1 cellular context compared by ENCODE assay signal in genomic region chr6:79601020-79601609, GRCh38.
TF ChIP-seq lines count a peak whose summit lies in the region.

No MANE protein-coding gene starts in this region.

TF ChIP-seq in HEK293, 187 proteins besides CTCF, POLR2A, EP300 and RAD21 (continued from another document and continues in another):
- TF ChIP-seq ZNF148 (tag by site-specific recombination; IDR thresholded peaks at IDR 0.05; ENCODE audit: borderline replicate concordance): no peak
- TF ChIP-seq ZNF280D (tag by site-specific recombination; IDR thresholded peaks at IDR 0.05): no peak
- TF ChIP-seq PBX3 (CRISPR knock-in tag; IDR thresholded peaks at IDR 0.05): 0 out of 2 replicates have a peak, but pooled peaks have one; percentile 22
- peak; percentile 53; the same call in 1 of the 2 replicates for TF ChIP-seq ZNF24 (tag by site-specific recombination; IDR thresholded peaks at IDR 0.05)
- TF ChIP-seq ZNF530 (tag by site-specific recombination; IDR thresholded peaks at IDR 0.05; ENCODE audit: low read depth): no peak
- peak; percentile 78 for TF ChIP-seq IKZF3 (tag by site-specific recombination; IDR thresholded peaks at IDR 0.05)
- TF ChIP-seq ZNF26 (tag by site-specific recombination; IDR thresholded peaks at IDR 0.05): no peak
- TF ChIP-seq HIC1 (tag by site-specific recombination; IDR thresholded peaks at IDR 0.05): no peak
- TF ChIP-seq PATZ1 (tag by site-specific recombination; IDR thresholded peaks at IDR 0.05): no peak
- TF ChIP-seq ZNF629 (tag by site-specific recombination; IDR thresholded peaks at IDR 0.05): peak; percentile 64
- peak; percentile 90 for TF ChIP-seq ZNF843 (tag by site-specific recombination; IDR thresholded peaks at IDR 0.05)
- TF ChIP-seq SETDB1 (IDR thresholded peaks at IDR 0.05; ENCODE audit: insufficient read length, low read length): no peak
- TF ChIP-seq OVOL3 (tag by site-specific recombination; IDR thresholded peaks at IDR 0.05): peak; percentile 88; the same call in 1 of the 2 replicates
- TF ChIP-seq ZNF239 (tag by site-specific recombination; IDR thresholded peaks at IDR 0.05): no peak
- TF ChIP-seq ZFP3 (tag by site-specific recombination; IDR thresholded peaks at IDR 0.05; ENCODE audit: low read depth): no peak
- TF ChIP-seq MYNN (tag by site-specific recombination; IDR thresholded peaks at IDR 0.05; ENCODE audit: borderline replicate concordance): no peak
- no peak; the same call in 1 of the 2 replicates for TF ChIP-seq ZNF654 (tag by site-specific recombination; IDR thresholded peaks at IDR 0.05; ENCODE audit: low read depth)
- TF ChIP-seq ZNF362 (tag by site-specific recombination; IDR thresholded peaks at IDR 0.05): peak; percentile 97
- TF ChIP-seq ZNF488 (tag by site-specific recombination; IDR thresholded peaks at IDR 0.05): no peak
- TF ChIP-seq SALL2 (tag by site-specific recombination; IDR thresholded peaks at IDR 0.05; ENCODE audit: borderline replicate concordance): no peak
- no peak for TF ChIP-seq TCF7L2 (IDR thresholded peaks at IDR 0.05; ENCODE audit: borderline replicate concordance, low read depth, low read length)
- TF ChIP-seq ZNF366 (tag by site-specific recombination; conservative IDR thresholded peaks at IDR 0.05): no peak
- TF ChIP-seq GFI1B (tag by site-specific recombination; IDR thresholded peaks at IDR 0.05): peak; percentile 98
- no peak for TF ChIP-seq ZNF292 (tag by site-specific recombination; IDR thresholded peaks at IDR 0.05; ENCODE audit: borderline replicate concordance, low read depth)
- no peak for TF ChIP-seq GLIS2 (tag by site-specific recombination; IDR thresholded peaks at IDR 0.05)
- no peak for TF ChIP-seq ZBTB6 (tag by site-specific recombination; IDR thresholded peaks at IDR 0.05)
- TF ChIP-seq TRIM28 (IDR thresholded peaks at IDR 0.05; ENCODE audit: borderline replicate concordance, low read length): peak; percentile 95; the same call in 1 of the 2 replicates
- TF ChIP-seq PRDM4 (tag by site-specific recombination; IDR thresholded peaks at IDR 0.05): 0 out of 2 replicates have a peak, but pooled peaks have one; percentile 41
- no peak for TF ChIP-seq ZSCAN5A (tag by site-specific recombination; IDR thresholded peaks at IDR 0.05)
- TF ChIP-seq ZNF664 (tag by site-specific recombination; IDR thresholded peaks at IDR 0.05): no peak
- no peak for TF ChIP-seq ZBTB26 (tag by site-specific recombination; optimal IDR thresholded peaks at IDR 0.05)
- no peak for TF ChIP-seq ZNF560 (tag by site-specific recombination; IDR thresholded peaks at IDR 0.05; ENCODE audit: borderline replicate concordance)
- TF ChIP-seq ZNF132 (tag by site-specific recombination; IDR thresholded peaks at IDR 0.05; ENCODE audit: borderline replicate concordance): no peak
- no peak for TF ChIP-seq ZNF155 (tag by site-specific recombination; IDR thresholded peaks at IDR 0.05)
- 0 out of 2 replicates have a peak, but pooled peaks have one; percentile 47 for TF ChIP-seq BCL11A (tag by site-specific recombination; IDR thresholded peaks at IDR 0.05; ENCODE audit: low read depth)
